14 cellular contexts compared by ENCODE assay signal in genomic region chr19:53660584-53660983, GRCh38. TPM values are rescaled to one million over a fixed set of nuclear protein-coding genes. Genes with fewer than 3 reads are reported as not detected.
"Had no signal": no experiment of that assay in that cellular context is flagged by ENCODE, and none has a peak within 500 bp of the region (broad histone marks: within the 10 kb centered on the region; RNA-seq: fewer than 3 reads in every experiment).

No MANE protein-coding gene starts in this region.

- H3K9me3 ChIP-seq: adrenal gland had no signal

- H3K36me3 ChIP-seq: adrenal gland, left ventricle myocardium inferior had no signal

- DNase-seq: activated CD4-positive, alpha-beta T cell treated with anti-CD3 and anti-CD28 coated beads, Interleukin-2, amount 50 U/mL, for 1 hour; activated naive CD4-positive, alpha-beta T cell treated with anti-CD3 and anti-CD28 coated beads, Interleukin-2, amount 50 U/mL, for 16 hours; activated T-cell treated with anti-CD3 and anti-CD28 coated beads, Interleukin-2, amount 50 U/mL, for 1 hour; adrenal gland; erythroblast; islet precursor cell; left ventricle myocardium inferior; mesenchymal stem cell; stimulated activated naive CD4-positive, alpha-beta T cell; T1000 had no signal

- H3K27me3 ChIP-seq: adrenal gland had no signal

- H3K27ac ChIP-seq: adrenal gland, left ventricle myocardium inferior had no signal

- H3K4me3 ChIP-seq: adrenal gland, left ventricle myocardium inferior had no signal

- H3K4me1 ChIP-seq: adrenal gland had no signal

- H3K4me3 Mint-ChIP-seq: central memory CD8-positive, alpha-beta T cell had no signal

RNA-seq across cellular contexts. Expression of gene DPRX, which starts 28.8 kb away (rescaled TPM):
- total RNA-seq: adrenal gland, left ventricle myocardium inferior, posterior vena cava, sciatic nerve, urinary bladder had no signal
- polyA plus RNA-seq: adrenal gland, urinary bladder had no signal
